13 cellular contexts compared by ENCODE assay signal in the genomic region with DNA sequence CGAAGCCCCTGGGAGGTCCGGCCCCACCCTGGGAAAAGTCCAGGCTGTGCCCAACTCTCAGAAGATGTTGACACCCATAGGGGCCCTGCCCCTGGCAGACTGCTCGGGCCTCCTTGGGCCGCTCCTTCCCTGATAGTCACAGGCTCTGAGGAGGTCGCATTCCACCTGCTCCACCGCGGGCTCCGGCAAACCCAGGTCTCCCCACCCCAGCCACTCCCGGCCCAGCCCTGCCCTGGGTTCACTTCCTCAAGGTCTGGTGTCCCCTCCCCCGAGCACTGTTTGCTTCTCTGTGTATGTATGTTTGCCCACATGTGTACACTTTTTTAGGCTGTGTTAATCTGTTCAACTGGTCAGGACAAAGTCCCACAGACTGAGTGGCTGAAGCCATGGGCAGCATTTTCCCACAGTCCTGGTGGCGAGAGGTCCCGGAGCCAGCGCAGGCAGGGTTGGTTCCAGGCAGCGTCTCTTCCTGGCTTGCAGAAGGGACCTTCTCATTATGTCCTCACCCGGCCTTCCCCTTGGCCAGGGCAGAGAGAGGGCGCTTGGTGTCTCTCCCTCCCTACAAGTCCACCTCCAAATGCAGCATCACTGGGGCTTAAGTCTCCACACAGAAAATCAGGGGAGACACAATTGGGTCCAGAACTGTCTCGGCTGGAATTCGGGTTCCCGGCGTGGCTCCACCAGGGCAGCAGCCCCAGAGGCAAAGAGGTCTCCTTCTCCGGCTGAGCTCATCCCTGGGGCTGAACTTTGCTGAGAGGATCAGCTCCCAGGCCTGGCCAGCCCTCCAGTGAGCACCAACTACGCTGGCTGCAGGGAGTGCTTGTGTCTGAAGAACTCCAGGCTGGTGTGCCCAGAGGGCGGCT. TPM values are rescaled to one million over a fixed set of nuclear protein-coding genes. Genes with fewer than 3 reads are reported as not detected.
DNase-seq lines count a peak whose midpoint lies in the region; ATAC-seq and TF ChIP-seq lines count a peak whose summit lies in the region.
"Had no signal": no experiment of that assay in that cellular context is flagged by ENCODE, and none has a peak within 500 bp of the region (broad histone marks: within the 10 kb centered on the region; RNA-seq: fewer than 3 reads in every experiment).

No MANE protein-coding gene starts in this region.

- DNase-seq in MV-4-11 (lab: John Stamatoyannopoulos, UW): peak; percentile 22
- peak; percentile 12 for DNase-seq in glutamatergic neuron
- no peak for DNase-seq in progenitor cell of endocrine pancreas (ENCODE audit: low spot score, unreplicated experiment)
- DNase-seq in SIG-M5 treated with dmso at 0.1 percent for 504 hours (lab: John Stamatoyannopoulos, UW; ENCODE audit: unreplicated experiment): no peak
- DNase-seq in hippocampal formation (lab: John Stamatoyannopoulos, UW): no peak
- DNase-seq in caudate nucleus (lab: John Stamatoyannopoulos, UW): no peak
- DNase-seq: WERI-Rb-1 had no signal

- H3K36me3 ChIP-seq in DOHH2 (ENCODE audit: control insufficient read depth, low read length): no peaks in the 10 kb centered on the region
- H3K36me3 ChIP-seq: ascending aorta, WERI-Rb-1 had no signal

- H3K4me3 Mint-ChIP-seq in glutamatergic neuron (ENCODE audit: unreplicated experiment): no peak overlapping the region
- no peak overlapping the region for H3K4me3 Mint-ChIP-seq in progenitor cell of endocrine pancreas (ENCODE audit: low read depth)
- H3K4me3 Mint-ChIP-seq: neural crest cell had no signal

- H3F3A ChIP-seq in DOHH2 (ENCODE audit: control insufficient read depth, insufficient read depth): 0 out of 2 replicates have a peak, but pooled peaks cover 3% of the 10 kb centered on the region

- ATAC-seq in HG03039 (IDR thresholded peaks at IDR 0.05; ENCODE audit: unreplicated experiment): no peak

- no peaks in the 10 kb centered on the region for H3K9me3 ChIP-seq in DOHH2 (ENCODE audit: control insufficient read depth, insufficient read depth, low read length)

- H3K27me3 Mint-ChIP-seq in glutamatergic neuron (ENCODE audit: unreplicated experiment) (peaks cover 6% of the 10 kb centered on the region), progenitor cell of endocrine pancreas (no peaks in the 10 kb centered on the region)

- H3K4me1 Mint-ChIP-seq in glutamatergic neuron (ENCODE audit: low read depth, unreplicated experiment) (no peaks in the 10 kb centered on the region), progenitor cell of endocrine pancreas (ENCODE audit: low read depth) (peaks cover 13% of the 10 kb centered on the region)
- H3K4me1 Mint-ChIP-seq: neural crest cell had no signal

- H3K27ac ChIP-seq in DOHH2 (ENCODE audit: low read depth, low read length): peak overlapping the region; percentile 58
- H3K27ac ChIP-seq in caudate nucleus (ENCODE audit: low read depth, low read length): no peak overlapping the region
- H3K27ac ChIP-seq: ascending aorta, WERI-Rb-1 had no signal

- H3K4me3 ChIP-seq in DOHH2 (ENCODE audit: low read length): peak overlapping the region; percentile 73
- H3K4me3 ChIP-seq: ascending aorta had no signal

- H3K4me1 ChIP-seq in DOHH2 (ENCODE audit: control insufficient read depth, low read length): peaks cover 52% of the 10 kb centered on the region
- H3K4me1 ChIP-seq: ascending aorta had no signal

- H3K9me3 Mint-ChIP-seq in glutamatergic neuron (ENCODE audit: unreplicated experiment): peaks cover 7% of the 10 kb centered on the region
- H3K9me3 Mint-ChIP-seq in progenitor cell of endocrine pancreas (ENCODE audit: low read depth): peaks cover 14% of the 10 kb centered on the region
- H3K9me3 Mint-ChIP-seq: neural crest cell had no signal

- H4K20me1 ChIP-seq in DOHH2 (ENCODE audit: control insufficient read depth, insufficient read depth, low read depth, low read length): no peaks in the 10 kb centered on the region

- no peaks in the 10 kb centered on the region for H3K79me2 ChIP-seq in DOHH2 (ENCODE audit: control insufficient read depth, low read length)

- H3K27me3 ChIP-seq in DOHH2 (ENCODE audit: control insufficient read depth, low read length): no peaks in the 10 kb centered on the region
- H3K27me3 ChIP-seq: ascending aorta had no signal

- peak overlapping the region; percentile 69 for H3K4me2 ChIP-seq in DOHH2 (ENCODE audit: low read length)

- H3K27ac Mint-ChIP-seq in glutamatergic neuron (ENCODE audit: unreplicated experiment) (no peak overlapping the region), progenitor cell of endocrine pancreas (peak overlapping the region; percentile 59)

- no peak for TF ChIP-seq CTCF in DOHH2 (IDR thresholded peaks at IDR 0.05; ENCODE audit: low read depth, low read length, poor library complexity, severe bottlenecking)
- TF ChIP-seq CTCF in glutamatergic neuron (IDR thresholded peaks at IDR 0.05; ENCODE audit: partially characterized antibody, unreplicated experiment): no peak
- TF ChIP-seq CTCF in progenitor cell of endocrine pancreas (IDR thresholded peaks at IDR 0.05; ENCODE audit: unreplicated experiment): no peak

- H3K36me3 Mint-ChIP-seq in glutamatergic neuron (ENCODE audit: unreplicated experiment) (peaks cover 14% of the 10 kb centered on the region), progenitor cell of endocrine pancreas (ENCODE audit: insufficient read depth) (peaks cover 3% of the 10 kb centered on the region)

- no peaks in the 10 kb centered on the region for H3K9me2 ChIP-seq in DOHH2 (replicated peaks; ENCODE audit: control insufficient read depth, low read length)

RNA-seq across cellular contexts. Expression of gene PRXL2B, which starts 10.5 kb away (rescaled TPM):
- total RNA-seq in glutamatergic neuron (ENCODE audit: unreplicated experiment) (46.1 TPM), progenitor cell of endocrine pancreas (32.0 and 36.4 TPM in 2 replicates)

RNA-seq across cellular contexts. Expression of gene TNFRSF14, which starts 19.9 kb away (rescaled TPM):
- total RNA-seq in glutamatergic neuron (ENCODE audit: unreplicated experiment) (1.2 TPM), progenitor cell of endocrine pancreas (0.41 and 0.75 TPM in 2 replicates)

RNA-seq across cellular contexts. Expression of gene HES5, which starts 46.0 kb away (rescaled TPM):
- total RNA-seq in glutamatergic neuron (ENCODE audit: unreplicated experiment): 21.2 TPM
- total RNA-seq in progenitor cell of endocrine pancreas: 0.36 TPM in 1 of 2 replicates, not detected in the other
- total RNA-seq: ascending aorta, Daoy, LHCN-M2 had no signal

RNA-seq across cellular contexts. Expression of gene PANK4, which starts 49.6 kb away (rescaled TPM):
- total RNA-seq in glutamatergic neuron (ENCODE audit: unreplicated experiment) (58.5 TPM), progenitor cell of endocrine pancreas (42.5 and 45.4 TPM in 2 replicates)

RNA-seq across cellular contexts. Expression of gene MMEL1, which starts 56.8 kb away (rescaled TPM):
- 4.0 TPM for total RNA-seq in glutamatergic neuron (ENCODE audit: unreplicated experiment)
- total RNA-seq in progenitor cell of endocrine pancreas: 0.64 and 0.93 TPM in 2 replicates
- total RNA-seq: ascending aorta, Daoy, LHCN-M2 had no signal

Comparison
In these comparisons a context has a peak if more than half of its experiments do, and no peak if none do; other contexts are left out.
1. DNase-seq: peak in MV-4-11 (single experiment) and glutamatergic neuron (single experiment); none in progenitor cell of endocrine pancreas (single experiment), SIG-M5 treated with dmso at 0.1 percent for 504 hours (single experiment), hippocampal formation (0 of 2) and caudate nucleus (0 of 61).
2. RNA of gene HES5, which starts 46.0 kb away (total RNA-seq): 21.2 TPM in glutamatergic neuron (single experiment); 0.36 TPM in progenitor cell of endocrine pancreas; every median in the first group is over 10 times any median in the second.